In genomic region chr17:33978889-33979288, GRCh38 we compare ENCODE assay signal across 13 cellular contexts.
A peak's percentile ranks its signal among the peaks of the same experiment; 100 is the strongest.
DNase-seq lines count a peak whose midpoint lies in the region; ATAC-seq and TF ChIP-seq lines count a peak whose summit lies in the region.
"Had no signal": no experiment of that assay in that cellular context is flagged by ENCODE, and none has a peak within 500 bp of the region (broad histone marks: within the 10 kb centered on the region; RNA-seq: fewer than 3 reads in every experiment).

No MANE protein-coding gene starts in this region.

- in situ Hi-C loops in gastrocnemius medialis (cut with MboI; ENCODE audit: low sequenced_read_pairs in 4 of 4): no loop called here

- H3K4me3 ChIP-seq in SJCRH30 (no peak overlapping the region), gastrocnemius medialis (no peak overlapping the region)
- H3K4me3 ChIP-seq: BLaER1 treated with 17β-estradiol and CSF1 and Interleukin-3, amounts not matched to agents 10 nM and 100 nM had no signal

- peak; percentile 65 to 73 for DNase-seq in SJCRH30
- DNase-seq in ecto neural progenitor cell (ENCODE audit: low spot score): peak; percentile 34
- DNase-seq in gastrocnemius medialis: peak in 1 of 2 donors; percentile 17
- no peak for DNase-seq in GM19240 (ENCODE audit: insufficient read length, low spot score)
- DNase-seq in immature natural killer cell: no peak
- DNase-seq in EL: no peak
- DNase-seq: Calu3; CD8-positive, alpha-beta T cell; DND-41; H9; IMR-90 had no signal

- TF ChIP-seq POLR2A in gastrocnemius medialis (IDR thresholded peaks at IDR 0.05): no peak

- no peaks in the 10 kb centered on the region for H3K4me1 Mint-ChIP-seq in immature natural killer cell
- H3K4me1 Mint-ChIP-seq: B cell had no signal

- H3K36me3 ChIP-seq in SJCRH30 (no peaks in the 10 kb centered on the region), gastrocnemius medialis (no peaks in the 10 kb centered on the region)
- H3K36me3 ChIP-seq: BLaER1 treated with 17β-estradiol and CSF1 and Interleukin-3, amounts not matched to agents 10 nM and 100 nM had no signal

- TF ChIP-seq CTCF in gastrocnemius medialis (IDR thresholded peaks at IDR 0.05 in 4 of 5, conservative IDR thresholded peaks at IDR 0.05 in 1 of 5): no peak

- peaks cover 0 to 1% (median 0%) of the 10 kb centered on the region in 3 donors for H3K27me3 Mint-ChIP-seq in immature natural killer cell (ENCODE audit: low read depth in 3 of 3)

- H3K4me3 Mint-ChIP-seq in immature natural killer cell: no peak overlapping the region
- H3K4me3 Mint-ChIP-seq: B cell; CD8-positive, alpha-beta T cell; H9 had no signal

- H3K4me1 ChIP-seq in SJCRH30 (peaks cover 66% of the 10 kb centered on the region), gastrocnemius medialis (peaks cover 0 to 27% of the 10 kb centered on the region in 2 donors)

- H3K27me3 ChIP-seq in SJCRH30 (no peaks in the 10 kb centered on the region), gastrocnemius medialis (no peaks in the 10 kb centered on the region)
- H3K27me3 ChIP-seq: BLaER1 treated with 17β-estradiol and CSF1 and Interleukin-3, amounts not matched to agents 10 nM and 100 nM had no signal

- H3K27ac ChIP-seq in SJCRH30 (no peak overlapping the region; the same call in 1 of the 2 replicates), gastrocnemius medialis (peak overlapping the region in 1 of 4 donors; percentile 82)
- H3K27ac ChIP-seq: BLaER1 treated with 17β-estradiol and CSF1 and Interleukin-3, amounts not matched to agents 10 nM and 100 nM had no signal

- no peaks in the 10 kb centered on the region for H3K9me3 Mint-ChIP-seq in immature natural killer cell
- H3K9me3 Mint-ChIP-seq: CD8-positive, alpha-beta T cell; H9 had no signal

- H3K9me3 ChIP-seq in SJCRH30 (replicated peaks) (peaks cover 7% of the 10 kb centered on the region; the same call in 1 of the 2 replicates), gastrocnemius medialis (no peaks in the 10 kb centered on the region)

- H3K27ac Mint-ChIP-seq in immature natural killer cell: no peak overlapping the region
- H3K27ac Mint-ChIP-seq: B cell; CD8-positive, alpha-beta T cell had no signal

- intact Hi-C loops in gastrocnemius medialis (cut with DNase I; ENCODE audit: low total_unique reads): no loop called here

- no peaks in the 10 kb centered on the region for H3K36me3 Mint-ChIP-seq in immature natural killer cell
- H3K36me3 Mint-ChIP-seq: CD8-positive, alpha-beta T cell had no signal

- ATAC-seq in gastrocnemius medialis: peak; percentile 24 to 37
- ATAC-seq: CD8-positive, alpha-beta T cell had no signal

Comparison
In these comparisons a context has a peak if more than half of its experiments do, and no peak if none do; other contexts are left out.
1. DNase-seq: peak in SJCRH30 (2 of 2) and ecto neural progenitor cell (single experiment); none in GM19240 (single experiment), immature natural killer cell (0 of 3) and EL (single experiment).